1 cellular context compared by ENCODE assay signal in the genomic region with DNA sequence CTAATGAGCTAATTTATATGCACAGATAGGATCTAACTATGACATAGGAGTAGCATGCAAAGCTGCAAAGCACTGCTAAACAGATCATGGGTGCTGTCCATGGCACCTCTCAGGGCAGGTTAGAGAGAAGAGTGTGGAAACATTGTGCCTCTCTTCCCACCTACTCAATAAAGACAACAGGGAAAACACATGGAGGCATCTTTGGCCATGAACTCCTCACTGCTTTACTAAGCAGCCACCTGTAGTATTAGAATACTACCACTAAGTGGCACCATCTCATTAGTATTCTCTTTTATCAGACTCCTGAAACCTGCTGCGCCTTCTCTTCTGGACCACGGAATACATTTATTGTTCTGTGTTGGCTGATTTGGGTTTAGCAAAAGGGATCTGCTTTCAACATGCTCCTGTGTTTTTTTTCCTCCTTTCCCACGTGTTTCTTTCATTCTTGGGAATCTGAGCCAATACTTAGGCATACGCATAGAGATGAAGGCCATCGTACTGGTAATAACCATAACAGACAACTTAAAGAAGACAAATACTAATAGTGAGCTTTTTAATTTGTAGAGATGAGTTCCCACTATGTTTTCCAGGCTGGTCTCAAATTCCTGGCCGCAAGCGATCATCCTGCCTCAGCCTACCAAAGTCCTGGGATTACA.
TF ChIP-seq lines count a peak whose summit lies in the region.

No MANE protein-coding gene starts in this region.

TF ChIP-seq in HCT116, 20 proteins besides CTCF, POLR2A, EP300 and RAD21 (continued from another document):
- TF ChIP-seq REST (IDR thresholded peaks at IDR 0.05; ENCODE audit: low read depth) (no peak), POLR2AphosphoS5 (IDR thresholded peaks at IDR 0.05; ENCODE audit: low read depth, low read length) (no peak), JUND (IDR thresholded peaks at IDR 0.05) (no peak), FOSL1 (IDR thresholded peaks at IDR 0.05; ENCODE audit: low read depth) (no peak), ZNF274 (IDR thresholded peaks at IDR 0.05; ENCODE audit: low read depth, low read length) (no peak)
